Comparison of ENCODE assay signal across 8 cellular contexts in the genomic region with DNA sequence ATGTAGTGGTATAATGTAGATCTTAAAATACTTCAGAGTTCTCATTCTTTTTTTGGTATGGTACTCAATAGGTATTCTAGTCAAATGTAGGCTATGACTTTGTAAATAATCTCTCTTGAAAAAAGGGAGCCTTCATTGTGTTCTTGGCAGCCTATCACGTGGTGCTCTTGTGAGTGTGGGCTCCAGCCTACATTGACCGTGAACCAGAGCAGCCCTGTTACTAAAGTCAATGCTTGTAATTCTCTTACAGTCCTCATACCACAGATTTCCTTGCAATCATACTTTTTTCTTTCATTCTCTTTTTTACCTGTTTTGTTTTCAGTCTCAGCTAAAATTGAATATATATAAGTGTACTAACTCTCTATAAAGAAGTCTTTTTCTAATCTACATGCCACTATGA. TPM values are rescaled to one million over a fixed set of nuclear protein-coding genes. Genes with fewer than 3 reads are reported as not detected.
DNase-seq lines count a peak whose midpoint lies in the region; ATAC-seq, FAIRE-seq and TF ChIP-seq lines count a peak whose summit lies in the region.

No MANE protein-coding gene starts in this region.

- FAIRE-seq in GM18507 (lab: Jason Lieb, UNC) = peak; percentile 49
- no peak for FAIRE-seq in RCC 7860 (lab: Jason Lieb, UNC)

- H3K27me3 Mint-ChIP-seq in neural crest cell (ENCODE audit: low read depth) = no peaks in the 10 kb centered on the region

- peaks cover 43% of the 10 kb centered on the region for H3K4me1 Mint-ChIP-seq in neural crest cell

- H3K36me3 Mint-ChIP-seq in neural crest cell (ENCODE audit: low read depth) = no peaks in the 10 kb centered on the region

- no peaks in the 10 kb centered on the region for H3K9me3 ChIP-seq in Karpas-422 (ENCODE audit: low read length)

- H3K9me2 ChIP-seq in Karpas-422 (replicated peaks; ENCODE audit: insufficient read depth, low read length) = no peaks in the 10 kb centered on the region

- H2AFZ ChIP-seq in Karpas-422 (ENCODE audit: low read length) = no peak overlapping the region

- H3K27ac Mint-ChIP-seq in neural crest cell (ENCODE audit: unreplicated experiment) = no peak overlapping the region

- H3K27me3 ChIP-seq in Karpas-422 (ENCODE audit: low read length) = no peaks in the 10 kb centered on the region

- peak overlapping the region; percentile 56 for H3K4me3 ChIP-seq in Karpas-422 (ENCODE audit: low read length)

- peak overlapping the region; percentile 53 for H3K9ac ChIP-seq in Karpas-422 (ENCODE audit: low read length)

- peaks cover 10% of the 10 kb centered on the region; the same call in 1 of the 2 replicates for H4K20me1 ChIP-seq in Karpas-422 (ENCODE audit: insufficient read depth, low read depth, low read length)

- peak overlapping the region; percentile 23 for H3K4me3 Mint-ChIP-seq in neural crest cell

- peaks cover 97% of the 10 kb centered on the region for H3K79me2 ChIP-seq in Karpas-422 (ENCODE audit: low read length)

- no peak for DNase-seq in GM18507 (ENCODE audit: extremely low spot score, insufficient read length, low read depth)
- DNase-seq in Karpas-422 = peak; percentile 74
- DNase-seq in cerebellum (ENCODE audit: low spot score) = peak; percentile 47
- DNase-seq in neural crest cell (ENCODE audit: low read depth, low spot score) = no peak
- DNase-seq in RCC 7860 (ENCODE audit: low spot score) = no peak
- DNase-seq in SKM-1 (lab: John Stamatoyannopoulos, UW; ENCODE audit: unreplicated experiment) = no peak
- no peak for DNase-seq in ACHN

- peak overlapping the region; percentile 82 for H3K27ac ChIP-seq in Karpas-422 (ENCODE audit: low read length)

- ATAC-seq in HG03457 (IDR thresholded peaks at IDR 0.05; ENCODE audit: unreplicated experiment) = no peak

- peak overlapping the region; percentile 76 for H3K4me2 ChIP-seq in Karpas-422 (ENCODE audit: low read depth, low read length, poor library complexity, severe bottlenecking)

- in situ Hi-C loops in ACHN (cut with HindIII; ENCODE audit: low pct_ligation_motif_present, low pct_unique_long_range_greater_than_20kb, low sequenced_read_pairs) = no loop called here

- H3K4me1 ChIP-seq in Karpas-422 (ENCODE audit: low read length) = peaks cover 83% of the 10 kb centered on the region

- peaks cover 9% of the 10 kb centered on the region; the same call in 1 of the 2 replicates for H3K36me3 ChIP-seq in Karpas-422 (ENCODE audit: insufficient read depth, low read length)

- no peaks in the 10 kb centered on the region for H3K9me3 Mint-ChIP-seq in neural crest cell

- no peak for TF ChIP-seq CTCF in neural crest cell (conservative IDR thresholded peaks at IDR 0.05)

RNA-seq across cellular contexts. Expression of a gene that starts 31.1 kb away (rescaled TPM):
- total RNA-seq in Karpas-422 (2014; rRNA removed; shearing (Covaris generic); ENCODE audit: low replicate concordance) = 104 and 174 TPM in 2 replicates
- total RNA-seq in cerebellum (214 TPM), neural crest cell (101 and 102 TPM in 2 replicates)

Comparison
In these comparisons a context has a peak if more than half of its experiments do, and no peak if none do; other contexts are left out.
1. DNase-seq: peak in Karpas-422 (single experiment) and cerebellum (single experiment); none in GM18507 (single experiment), neural crest cell (single experiment), RCC 7860 (single experiment), SKM-1 (single experiment) and ACHN (single experiment).